8 cellular contexts compared by ENCODE assay signal in the genomic region with DNA sequence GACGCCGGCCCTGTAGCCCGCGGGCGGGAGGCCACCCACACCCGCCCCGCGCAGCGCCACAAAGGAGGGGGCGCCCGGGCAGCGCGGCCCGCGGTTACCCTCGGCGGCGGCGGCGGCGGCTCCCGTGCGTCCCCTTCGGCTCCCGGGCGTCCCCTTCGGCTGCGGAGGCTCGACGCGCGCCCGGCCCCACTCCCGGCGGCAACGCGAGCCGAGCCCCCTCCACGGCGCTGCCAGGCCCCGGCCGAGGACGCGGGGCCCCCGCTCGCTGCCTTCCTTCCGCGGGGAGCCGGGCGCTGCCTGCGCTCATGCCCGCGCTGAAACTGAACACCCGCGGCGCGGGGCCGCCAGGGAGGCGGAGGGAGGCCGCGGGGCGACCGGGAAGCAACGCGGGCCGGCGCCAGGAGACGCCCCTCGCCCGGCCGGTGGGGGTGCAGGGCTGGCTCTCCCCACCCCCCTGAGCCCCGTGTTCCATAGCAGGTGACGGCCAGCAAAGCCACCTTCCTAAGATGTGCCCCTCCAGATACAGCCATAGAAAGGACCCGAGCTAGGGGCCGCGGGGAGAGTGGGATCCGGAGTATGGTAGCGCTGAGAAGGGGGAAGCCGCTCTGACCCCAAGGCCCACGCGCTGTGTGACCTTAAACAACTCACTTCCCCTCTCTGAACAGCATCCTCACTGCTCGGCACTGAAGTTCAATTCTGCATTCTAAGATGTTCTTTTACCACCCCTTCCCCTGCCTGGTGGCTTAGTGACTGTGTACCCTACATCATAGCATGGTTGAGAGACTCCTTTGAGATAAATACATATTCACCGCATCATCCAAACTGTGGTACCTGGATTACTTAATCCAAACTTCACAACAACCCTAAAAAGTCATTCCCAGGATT. TPM values are rescaled to one million over a fixed set of nuclear protein-coding genes. Genes with fewer than 3 reads are reported as not detected.
A peak's percentile ranks its signal among the peaks of the same experiment; 100 is the strongest.
DNase-seq lines count a peak whose midpoint lies in the region; ATAC-seq, FAIRE-seq and TF ChIP-seq lines count a peak whose summit lies in the region.

No MANE protein-coding gene starts in this region.

- CTCF ChIA-PET in H1 (lab: Charles Lee; ENCODE audit: partially characterized antibody), result interaction anchor here (0.7 to 1.4 kb wide), 5 partner anchors 8 to 43 kb away, joined by 3 to 5 read pairs (median 3); no protein-coding TSS in a partner anchor

- peaks cover 38 to 49% of the 10 kb centered on the region in 2 experiments for H4K20me1 ChIP-seq in H1 (replicated peaks in 1 of 2; ENCODE audit: control insufficient read depth in 1 of 2, insufficient read depth in 2 of 2, low read length in 2 of 2)

- H2BK5ac ChIP-seq in H1 (ENCODE audit: low read depth, low read length), result no peak overlapping the region

- H3K27ac Mint-ChIP-seq in naive B cell, result peak overlapping the region; percentile 90 to 99 (median 96)

- POLR2A ChIA-PET in H1 (lab: Charles Lee; ENCODE audit: partially characterized antibody), result interaction anchor here (1.1 to 40.9 kb wide), 8 partner anchors 12 to 131 kb away, joined by 3 to 793 read pairs (median 6); a partner anchor contains a TSS

- peaks cover 0 to 32% of the 10 kb centered on the region in 2 experiments; a peak in 2 of 4 replicates for H3K79me2 ChIP-seq in H1 (ENCODE audit: control insufficient read depth in 1 of 2, insufficient read depth in 2 of 2, low read length in 2 of 2)

- peak; percentile 18 for ATAC-seq in GM19324 (IDR thresholded peaks at IDR 0.05; ENCODE audit: low FRiP score, unreplicated experiment)
- peak; percentile 11 for ATAC-seq in HG03439 (IDR thresholded peaks at IDR 0.05; ENCODE audit: unreplicated experiment)
- peak; percentile 13 to 24 for ATAC-seq in naive B cell (ENCODE audit: low read depth in 2 of 2)

- no peak for FAIRE-seq in H1 (lab: Jason Lieb, UNC)

- WGBS in H1 (ENCODE audit: extremely low coverage in 1 of 2, insufficient coverage in 1 of 2, insufficient read length in 1 of 2, insufficient replicate concordance in 2 of 2, low coverage in 1 of 2, low lambda C conversion rate in 2 of 2, missing lambda C conversion rate in 1 of 2), 2 experiments, result 13% methylated on average over 29 of the region's 83 CpGs; no CpG with 5 or more reads in 1 of the 2 experiments

- no peak for TF ChIP-seq POLR2A in H1 (IDR thresholded peaks at IDR 0.05; ENCODE audit: control extremely low read depth in 1 of 2, low read depth in 2 of 2, low read length in 2 of 2)

- no peak overlapping the region for H3K14ac ChIP-seq in H1 (ENCODE audit: insufficient read length)

- H4K8ac ChIP-seq in H1 (ENCODE audit: extremely low read depth, insufficient read depth, low read length), result no peak overlapping the region

- H3K9ac ChIP-seq in H1 (replicated peaks in 1 of 4; ENCODE audit: extremely low read depth in 1 of 4, low read depth in 3 of 4, low read length in 3 of 4), result peak overlapping the region in 1 of 4 experiments; percentile 49; a peak in 1 of 7 replicates

- H3K79me1 ChIP-seq in H1 (ENCODE audit: low read depth, low read length), result peaks cover 13% of the 10 kb centered on the region

- H3K4me2 ChIP-seq in H1 (ENCODE audit: insufficient read depth in 1 of 2, low read depth in 2 of 2, low read length in 2 of 2), result peak overlapping the region; percentile 86 to 95

- H3K27me3 Mint-ChIP-seq in naive B cell, result no peaks in the 10 kb centered on the region

- peaks cover 7 to 16% (median 8%) of the 10 kb centered on the region in 4 experiments for H3K36me3 ChIP-seq in H1 (ENCODE audit: control insufficient read depth in 2 of 4, insufficient read depth in 4 of 4, low read length in 3 of 4)

- no peak overlapping the region for H2BK12ac ChIP-seq in H1 (ENCODE audit: low read depth, low read length)

- peak overlapping the region; percentile 81 to 95 (median 92) for H3K4me3 Mint-ChIP-seq in naive B cell

- H3K9me3 Mint-ChIP-seq in naive B cell, result no peaks in the 10 kb centered on the region

- peaks cover 43 to 65% (median 58%) of the 10 kb centered on the region in 3 donors for H3K4me1 Mint-ChIP-seq in naive B cell

- TF ChIP-seq RAD21 in H1 (IDR thresholded peaks at IDR 0.05 in 1 of 2, conservative IDR thresholded peaks at IDR 0.05 in 1 of 2; ENCODE audit: low read depth in 2 of 2, low read length in 2 of 2), result no peak

- peak; percentile 62 for DNase-seq in AG20443 (ENCODE audit: low spot score)
- DNase-seq in H1 (ENCODE audit: low read depth in 1 of 2, low spot score in 2 of 2), result no peak
- DNase-seq in naive B cell, result peak; percentile 39
- DNase-seq in HT-29 (ENCODE audit: low spot score), result no peak
- DNase-seq in islet precursor cell, result no peak

- H2AK5ac ChIP-seq in H1 (ENCODE audit: low read depth, low read length), result no peak overlapping the region

- H3K4me1 ChIP-seq in H1 (replicated peaks in 1 of 4; ENCODE audit: control insufficient read depth in 3 of 4, insufficient read depth in 4 of 4, low read length in 3 of 4), result peaks cover 7 to 32% (median 25%) of the 10 kb centered on the region in 4 experiments

- no peak overlapping the region for H4K91ac ChIP-seq in H1 (replicated peaks; ENCODE audit: insufficient read length, low read length)

- H3K4me3 ChIP-seq in WI38 (ENCODE audit: low read depth, low read length), result peak overlapping the region; percentile 56
- peak overlapping the region; percentile 43 to 59 (median 48) for H3K4me3 ChIP-seq in H1 (ENCODE audit: extremely low read depth in 1 of 4, insufficient read depth in 2 of 4, low read depth in 3 of 4, low read length in 4 of 4)

- H2BK15ac ChIP-seq in H1 (ENCODE audit: low read length), result no peak overlapping the region

- H3K23me2 ChIP-seq in H1 (ENCODE audit: low read depth, low read length), result peaks cover 14% of the 10 kb centered on the region

- TF ChIP-seq EP300 in H1 (IDR thresholded peaks at IDR 0.05; ENCODE audit: borderline replicate concordance in 1 of 2, low read depth in 2 of 2, low read length in 2 of 2), result no peak

- no peaks in the 10 kb centered on the region for H3K36me3 Mint-ChIP-seq in naive B cell

- TF ChIP-seq CTCF in WI38 (IDR thresholded peaks at IDR 0.05; ENCODE audit: low read depth, low read length) (no peak), H1 (IDR thresholded peaks at IDR 0.05; ENCODE audit: control extremely low read depth in 1 of 3, insufficient read depth in 1 of 3, low read depth in 1 of 3, low read length in 3 of 3) (no peak)

- no peak overlapping the region for H3K23ac ChIP-seq in H1 (ENCODE audit: insufficient read length)

- no peak overlapping the region for H3K56ac ChIP-seq in H1 (replicated peaks; ENCODE audit: insufficient read length, low read depth, low read length)

- peaks cover 0 to 9% (median 0%) of the 10 kb centered on the region in 4 experiments; a peak in 3 of 7 replicates for H3K27me3 ChIP-seq in H1 (replicated peaks in 1 of 4; ENCODE audit: control insufficient read depth in 3 of 4, extremely low read depth in 1 of 4, insufficient read depth in 3 of 4, low read length in 3 of 4)

- H3K4ac ChIP-seq in H1 (replicated peaks; ENCODE audit: insufficient read length, low read depth, low read length), result no peak overlapping the region

- no peak overlapping the region for H2AFZ ChIP-seq in H1 (ENCODE audit: low read length)

- H2BK120ac ChIP-seq in H1 (replicated peaks; ENCODE audit: low read depth, low read length), result no peak overlapping the region

- no peak overlapping the region for H2BK20ac ChIP-seq in H1 (ENCODE audit: low read length)

- no peak overlapping the region for H3K27ac ChIP-seq in H1 (ENCODE audit: low read depth, low read length)

- no peak overlapping the region for H3K18ac ChIP-seq in H1 (ENCODE audit: extremely low read depth, low read length)

- H3K9me3 ChIP-seq in H1 (ENCODE audit: insufficient read depth in 2 of 2, low read depth in 1 of 2, low read length in 1 of 2), result no peaks in the 10 kb centered on the region

- no peak overlapping the region for H4K5ac ChIP-seq in H1 (ENCODE audit: insufficient read length, low read depth, low read length)

TF ChIP-seq in H1, 55 proteins besides CTCF, POLR2A, EP300 and RAD21:
- TF ChIP-seq ZNF274 (IDR thresholded peaks at IDR 0.05; ENCODE audit: borderline replicate concordance, extremely low read depth, low read length) (no peak), JUN (IDR thresholded peaks at IDR 0.05; ENCODE audit: low read depth, low read length) (no peak), SIN3A (conservative IDR thresholded peaks at IDR 0.05 in 1 of 2, IDR thresholded peaks at IDR 0.05 in 1 of 2; ENCODE audit: low read depth in 1 of 2, low read length in 2 of 2) (0 out of 4 replicates have a peak, but pooled peaks of 1 of the 2 experiments have one; percentile 4), KDM1A (IDR thresholded peaks at IDR 0.05; ENCODE audit: borderline replicate concordance, low read length) (peak; percentile 78)

RNA-seq across cellular contexts. Expression of a gene that starts 42.8 kb away (rescaled TPM):
- total RNA-seq in H1 (2021; fragmentation: NEBNext Ultra II Directional; extraction: Animal tissue kit (Norgen Biotek cat#: 25700)), result 156 and 162 TPM in 2 replicates
- polyA plus RNA-seq in H1 (2011; rRNA removed), result 111 and 167 TPM in 2 replicates
- 83.9 TPM for polyA plus RNA-seq in H1 (2011; cell fraction: cytosol; rRNA removed)
- polyA plus RNA-seq in H1 (2011; cell fraction: nucleus; rRNA removed), result 273 TPM
- polyA plus RNA-seq in H1 (2012, experiment 1 of 2), result 96.2 to 111 TPM (median 103 TPM) in 4 replicates
- 36.6 TPM for polyA plus RNA-seq in H1 (2012, experiment 2 of 2)
- polyA plus RNA-seq in H1 (2013, experiment 1 of 2), result 77.1 TPM
- 72.5 TPM for polyA plus RNA-seq in H1 (2013, experiment 2 of 2)
- 262 and 318 TPM in 2 replicates for polyA minus RNA-seq in H1 (2011; rRNA and poly(A)+ RNA removed)
- 128 TPM for polyA minus RNA-seq in H1 (2011; cell fraction: cytosol; rRNA and poly(A)+ RNA removed)
- polyA minus RNA-seq in H1 (2011; cell fraction: nucleus; rRNA and poly(A)+ RNA removed), result 128 TPM
- 10 to 100 TPM; 25.5 to 46.5 (median 31.0) TPM for polyA plus RNA-seq in naive B cell (ENCODE audit: low read depth in 6 of 6)
- 29.6 and 38.4 TPM in 2 replicates for total RNA-seq in HT-29 (2014; rRNA removed; shearing (Covaris generic))

Comparison
In these comparisons a context has a peak if more than half of its experiments do, and no peak if none do; other contexts are left out.
1. DNase-seq: peak in AG20443 (single experiment) and naive B cell (single experiment); none in H1 (0 of 2), HT-29 (single experiment) and islet precursor cell (single experiment).
2. Peak in every context shown above with its lines, with median percentiles within 50 percentile points of each other: ATAC-seq.